In the genomic region with DNA sequence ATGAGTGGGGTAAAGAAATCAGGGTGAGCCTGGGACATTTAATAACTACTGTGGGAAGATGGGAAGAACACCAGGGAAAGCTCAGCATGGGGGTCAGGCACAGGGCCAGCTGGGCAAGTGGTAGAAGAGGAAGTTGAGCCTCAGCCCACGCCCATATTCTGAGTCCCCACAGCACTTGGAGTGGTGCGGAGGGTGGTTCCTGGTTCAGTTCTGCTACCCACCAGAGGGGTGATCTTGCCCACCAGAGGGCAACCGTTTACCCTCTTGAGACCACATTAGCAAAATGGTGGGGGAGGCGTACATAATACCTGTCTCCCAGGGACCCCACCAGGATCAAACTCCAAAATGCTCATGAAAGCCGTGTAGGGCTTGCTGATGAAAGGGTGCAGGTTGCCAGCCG, we compare ENCODE assay signal across 19 cellular contexts. TPM values are rescaled to one million over a fixed set of nuclear protein-coding genes. Genes with fewer than 3 reads are reported as not detected.
DNase-seq lines count a peak whose midpoint lies in the region; ATAC-seq and TF ChIP-seq lines count a peak whose summit lies in the region.
"Had no signal": no experiment of that assay in that cellular context is flagged by ENCODE, and none has a peak within 500 bp of the region (broad histone marks: within the 10 kb centered on the region; RNA-seq: fewer than 3 reads in every experiment).

No MANE protein-coding gene starts in this region.

- H3K27ac Mint-ChIP-seq in activated naive CD8-positive, alpha-beta T cell treated with anti-CD3 and anti-CD28 coated beads, Interleukin-2, amount 10 ng/mL, durations not matched to agents 7 days and 5 days = no peak overlapping the region
- H3K27ac Mint-ChIP-seq in activated naive CD8-positive, alpha-beta T cell treated with anti-CD3 and anti-CD28 coated beads, Interleukin-2, amount 50 U/mL, for 24 hours = no peak overlapping the region
- no peak overlapping the region for H3K27ac Mint-ChIP-seq in T-helper 2 cell treated with Interferon-gamma antibody and Interleukin-4, amounts not matched to agents 5 μg/mL and 100 μg/mL, for 36 hours
- H3K27ac Mint-ChIP-seq: activated B cell treated with CpG ODN at 0.5 μM for 24 hours had no signal

- no peak overlapping the region for H3K4me3 Mint-ChIP-seq in activated naive CD8-positive, alpha-beta T cell treated with anti-CD3 and anti-CD28 coated beads, Interleukin-2, amount 10 ng/mL, durations not matched to agents 7 days and 5 days
- no peak overlapping the region for H3K4me3 Mint-ChIP-seq in activated naive CD8-positive, alpha-beta T cell treated with anti-CD3 and anti-CD28 coated beads, Interleukin-2, amount 50 U/mL, for 24 hours
- no peak overlapping the region for H3K4me3 Mint-ChIP-seq in T-helper 2 cell treated with Interferon-gamma antibody and Interleukin-4, amounts not matched to agents 5 μg/mL and 100 μg/mL, for 36 hours
- H3K4me3 Mint-ChIP-seq: activated B cell treated with CpG ODN at 0.5 μM for 24 hours; stimulated activated effector memory CD8-positive, alpha-beta T cell treated with anti-CD3 and anti-CD28 coated beads, Interleukin-12 subunit alpha, Interleukin-12 subunit beta, amount 100 ng/mL, for 72 hours had no signal

- H3K4me3 ChIP-seq in left ventricle myocardium inferior = no peak overlapping the region
- no peak overlapping the region for H3K4me3 ChIP-seq in testis
- H3K4me3 ChIP-seq: adrenal gland, SJSA1 had no signal

- no peak for TF ChIP-seq CTCF in left ventricle myocardium inferior (IDR thresholded peaks at IDR 0.05; ENCODE audit: borderline replicate concordance)
- TF ChIP-seq CTCF in testis (IDR thresholded peaks at IDR 0.05) = no peak

- H3K4me1 Mint-ChIP-seq in activated naive CD8-positive, alpha-beta T cell treated with anti-CD3 and anti-CD28 coated beads, Interleukin-2, amount 10 ng/mL, durations not matched to agents 7 days and 5 days = peaks cover 9% of the 10 kb centered on the region
- peaks cover 17% of the 10 kb centered on the region for H3K4me1 Mint-ChIP-seq in activated naive CD8-positive, alpha-beta T cell treated with anti-CD3 and anti-CD28 coated beads, Interleukin-2, amount 50 U/mL, for 24 hours
- no peaks in the 10 kb centered on the region for H3K4me1 Mint-ChIP-seq in T-helper 2 cell treated with Interferon-gamma antibody and Interleukin-4, amounts not matched to agents 5 μg/mL and 100 μg/mL, for 36 hours (ENCODE audit: low read depth)

- H3K9me3 ChIP-seq in left ventricle myocardium inferior (replicated peaks) = no peaks in the 10 kb centered on the region
- no peaks in the 10 kb centered on the region for H3K9me3 ChIP-seq in testis
- H3K9me3 ChIP-seq: adrenal gland, SJSA1 had no signal

- ATAC-seq in activated naive CD8-positive, alpha-beta T cell treated with anti-CD3 and anti-CD28 coated beads, Interleukin-2, amount 10 ng/mL, durations not matched to agents 7 days and 5 days (ENCODE audit: low read depth) = no peak
- ATAC-seq in activated naive CD8-positive, alpha-beta T cell treated with anti-CD3 and anti-CD28 coated beads, Interleukin-2, amount 50 U/mL, for 24 hours = no peak
- ATAC-seq: stimulated activated effector memory CD8-positive, alpha-beta T cell treated with anti-CD3 and anti-CD28 coated beads, Interleukin-12 subunit alpha, Interleukin-12 subunit beta, amount 100 ng/mL, for 72 hours had no signal

- no peaks in the 10 kb centered on the region for H3K9me3 Mint-ChIP-seq in activated naive CD8-positive, alpha-beta T cell treated with anti-CD3 and anti-CD28 coated beads, Interleukin-2, amount 10 ng/mL, durations not matched to agents 7 days and 5 days
- no peaks in the 10 kb centered on the region for H3K9me3 Mint-ChIP-seq in activated naive CD8-positive, alpha-beta T cell treated with anti-CD3 and anti-CD28 coated beads, Interleukin-2, amount 50 U/mL, for 24 hours
- no peaks in the 10 kb centered on the region for H3K9me3 Mint-ChIP-seq in T-helper 2 cell treated with Interferon-gamma antibody and Interleukin-4, amounts not matched to agents 5 μg/mL and 100 μg/mL, for 36 hours
- H3K9me3 Mint-ChIP-seq: activated B cell treated with CpG ODN at 0.5 μM for 24 hours; stimulated activated effector memory CD8-positive, alpha-beta T cell treated with anti-CD3 and anti-CD28 coated beads, Interleukin-12 subunit alpha, Interleukin-12 subunit beta, amount 100 ng/mL, for 72 hours had no signal

- H3K27me3 ChIP-seq in left ventricle myocardium inferior (ENCODE audit: low read depth) (peaks cover 40% of the 10 kb centered on the region), testis (no peaks in the 10 kb centered on the region)
- H3K27me3 ChIP-seq: adrenal gland had no signal

- no peak overlapping the region for H3K27ac ChIP-seq in left ventricle myocardium inferior (replicated peaks)
- H3K27ac ChIP-seq in testis = no peak overlapping the region
- H3K27ac ChIP-seq: adrenal gland, SJSA1 had no signal

- WGBS in testis, 2 donors = 67 to 89% methylated on average over 5 to 6 of the region's 6 CpGs

- H3K27me3 Mint-ChIP-seq in activated naive CD8-positive, alpha-beta T cell treated with anti-CD3 and anti-CD28 coated beads, Interleukin-2, amount 10 ng/mL, durations not matched to agents 7 days and 5 days = peaks cover 38% of the 10 kb centered on the region
- H3K27me3 Mint-ChIP-seq in activated naive CD8-positive, alpha-beta T cell treated with anti-CD3 and anti-CD28 coated beads, Interleukin-2, amount 50 U/mL, for 24 hours = peaks cover 37% of the 10 kb centered on the region
- peaks cover 45% of the 10 kb centered on the region for H3K27me3 Mint-ChIP-seq in T-helper 2 cell treated with Interferon-gamma antibody and Interleukin-4, amounts not matched to agents 5 μg/mL and 100 μg/mL, for 36 hours (ENCODE audit: low read depth)

- no peak for TF ChIP-seq POLR2A in testis (IDR thresholded peaks at IDR 0.05)

- H3K36me3 Mint-ChIP-seq in activated naive CD8-positive, alpha-beta T cell treated with anti-CD3 and anti-CD28 coated beads, Interleukin-2, amount 10 ng/mL, durations not matched to agents 7 days and 5 days = no peaks in the 10 kb centered on the region
- no peaks in the 10 kb centered on the region for H3K36me3 Mint-ChIP-seq in activated naive CD8-positive, alpha-beta T cell treated with anti-CD3 and anti-CD28 coated beads, Interleukin-2, amount 50 U/mL, for 24 hours (ENCODE audit: low read depth)
- no peaks in the 10 kb centered on the region for H3K36me3 Mint-ChIP-seq in T-helper 2 cell treated with Interferon-gamma antibody and Interleukin-4, amounts not matched to agents 5 μg/mL and 100 μg/mL, for 36 hours (ENCODE audit: low read depth)
- H3K36me3 Mint-ChIP-seq: stimulated activated effector memory CD8-positive, alpha-beta T cell treated with anti-CD3 and anti-CD28 coated beads, Interleukin-12 subunit alpha, Interleukin-12 subunit beta, amount 100 ng/mL, for 72 hours had no signal

- peak; percentile 14 for DNase-seq in activated naive CD8-positive, alpha-beta T cell treated with anti-CD3 and anti-CD28 coated beads, Interleukin-2, amount 10 ng/mL, durations not matched to agents 7 days and 5 days
- DNase-seq in activated naive CD8-positive, alpha-beta T cell treated with anti-CD3 and anti-CD28 coated beads, Interleukin-2, amount 50 U/mL, for 24 hours = no peak
- DNase-seq in NOMO-1 treated with dmso at 0.1 percent for 144 hours (lab: John Stamatoyannopoulos, UW; ENCODE audit: unreplicated experiment) (peak; percentile 56), left ventricle myocardium inferior (peak; percentile 48), testis (peak; percentile 41), hippocampal formation (lab: John Stamatoyannopoulos, UW) (no peak), COLO829 (ENCODE audit: low spot score) (no peak)
- DNase-seq in T-helper 2 cell treated with Interferon-gamma antibody and Interleukin-4, amounts not matched to agents 5 μg/mL and 100 μg/mL, for 36 hours (ENCODE audit: low spot score) = no peak
- DNase-seq: ACHN; activated B cell treated with CpG ODN at 0.5 μM for 24 hours; activated T-cell treated with anti-CD3 and anti-CD28 coated beads for 4 hours; cortex of kidney; NCI-H510A treated with DMSO at 0.1 percent for 48 hours; stimulated activated CD4-positive, alpha-beta T cell treated with anti-CD3 and anti-CD28 coated beads, Interleukin-2, amount 100 ng/mL, for 48 hours had no signal

- H3K36me3 ChIP-seq in left ventricle myocardium inferior = no peaks in the 10 kb centered on the region
- no peaks in the 10 kb centered on the region for H3K36me3 ChIP-seq in testis (ENCODE audit: low read depth, missing control alignments)
- H3K36me3 ChIP-seq: adrenal gland, SJSA1 had no signal

- intact Hi-C loops in left ventricle myocardium inferior (cut with micrococcal nuclease) (no loop called here), testis (cut with DNase I; ENCODE audit: low total_unique reads) (loop anchor here (10.0 kb wide), 1 partner anchor 186 kb away; no protein-coding TSS in a partner anchor)

- POLR2A ChIA-PET in activated naive CD8-positive, alpha-beta T cell treated with anti-CD3 and anti-CD28 coated beads, Interleukin-2, amount 10 ng/mL, durations not matched to agents 7 days and 5 days (lab: Charles Lee) = no interaction called here

- H3K4me1 ChIP-seq in left ventricle myocardium inferior (peaks cover 13% of the 10 kb centered on the region), testis (peaks cover 5% of the 10 kb centered on the region)

RNA-seq across cellular contexts. Expression of gene ANKRD33, which starts 16.8 kb away (rescaled TPM):
- not detected for total RNA-seq in activated naive CD8-positive, alpha-beta T cell treated with anti-CD3 and anti-CD28 coated beads, Interleukin-2, amount 10 ng/mL, durations not matched to agents 7 days and 5 days
- not detected for total RNA-seq in left ventricle myocardium inferior
- total RNA-seq in testis = under 1 TPM in 1 of 2 donors, not detected in 1; 0.68 TPM
- polyA plus RNA-seq in testis (ENCODE audit: insufficient read depth, low read depth, low replicate concordance) = 0.25 TPM
- total RNA-seq: activated B cell treated with CpG ODN at 0.5 μM for 24 hours, renal cortical epithelial cell, SJSA1 had no signal
- polyA plus RNA-seq: fibroblast of lung had no signal

RNA-seq across cellular contexts. Expression of gene FIGNL2, which starts 22.6 kb away (rescaled TPM):
- 1 to 10 TPM in 1 of 2 experiments, under 1 TPM in 1; 0.74 to 1.1 TPM for total RNA-seq in activated naive CD8-positive, alpha-beta T cell treated with anti-CD3 and anti-CD28 coated beads, Interleukin-2, amount 10 ng/mL, durations not matched to agents 7 days and 5 days
- total RNA-seq in left ventricle myocardium inferior (0.30 TPM), testis (1 to 10 TPM; 1.7 to 2.1 TPM)
- polyA plus RNA-seq in testis (ENCODE audit: insufficient read depth, low read depth, low replicate concordance) = 1.1 TPM
- total RNA-seq: SJSA1 had no signal

RNA-seq across cellular contexts. Expression of gene ACVRL1, which starts 36.2 kb away (rescaled TPM):
- not detected for total RNA-seq in activated naive CD8-positive, alpha-beta T cell treated with anti-CD3 and anti-CD28 coated beads, Interleukin-2, amount 10 ng/mL, durations not matched to agents 7 days and 5 days
- total RNA-seq in left ventricle myocardium inferior = 36.9 TPM
- total RNA-seq in testis = 1 to 10 TPM; 9.1 to 9.5 TPM
- polyA plus RNA-seq in testis (ENCODE audit: insufficient read depth, low read depth, low replicate concordance) = 9.9 TPM
- total RNA-seq: activated B cell treated with CpG ODN at 0.5 μM for 24 hours had no signal

Comparison
In these comparisons a context has a peak if more than half of its experiments do, and no peak if none do; other contexts are left out.
1. DNase-seq: peak in activated naive CD8-positive, alpha-beta T cell treated with anti-CD3 and anti-CD28 coated beads, Interleukin-2, amount 10 ng/mL, durations not matched to agents 7 days and 5 days (single experiment), NOMO-1 treated with dmso at 0.1 percent for 144 hours (single experiment), left ventricle myocardium inferior (single experiment) and testis (single experiment); none in activated naive CD8-positive, alpha-beta T cell treated with anti-CD3 and anti-CD28 coated beads, Interleukin-2, amount 50 U/mL, for 24 hours (single experiment), T-helper 2 cell treated with Interferon-gamma antibody and Interleukin-4, amounts not matched to agents 5 μg/mL and 100 μg/mL, for 36 hours (single experiment), hippocampal formation (0 of 2) and COLO829 (single experiment).
2. RNA of gene ACVRL1, which starts 36.2 kb away (total RNA-seq): 36.9 TPM in left ventricle myocardium inferior (single experiment) and 9.1 to 9.5 TPM in testis; not detected in activated naive CD8-positive, alpha-beta T cell treated with anti-CD3 and anti-CD28 coated beads, Interleukin-2, amount 10 ng/mL, durations not matched to agents 7 days and 5 days; every median in the first group is over 10 times any median in the second.